In the genomic region with DNA sequence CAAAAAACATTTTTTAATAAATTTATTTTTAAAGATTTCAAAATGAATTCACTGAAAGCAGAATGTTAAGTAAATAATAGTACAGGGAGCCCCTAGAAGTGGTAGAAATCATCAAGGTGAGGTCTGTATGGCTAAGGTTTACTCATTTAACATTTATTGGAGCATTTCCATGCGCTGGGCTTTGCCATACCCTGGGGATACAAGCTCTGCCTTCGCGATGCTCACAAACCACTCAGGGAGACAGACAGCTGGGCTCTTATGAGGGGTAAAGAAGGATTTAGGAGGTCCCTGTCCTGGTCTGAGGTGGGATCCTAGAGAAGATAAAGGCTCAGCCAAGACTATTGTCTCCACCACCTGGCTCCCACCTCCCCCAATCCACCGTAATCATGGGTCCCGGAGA, we compare ENCODE assay signal across 18 cellular contexts. TPM values are rescaled to one million over a fixed set of nuclear protein-coding genes. Genes with fewer than 3 reads are reported as not detected.
DNase-seq lines count a peak whose midpoint lies in the region; ATAC-seq and TF ChIP-seq lines count a peak whose summit lies in the region.
"Had no signal": no experiment of that assay in that cellular context is flagged by ENCODE, and none has a peak within 500 bp of the region (broad histone marks: within the 10 kb centered on the region; RNA-seq: fewer than 3 reads in every experiment).

No MANE protein-coding gene starts in this region.

- peaks cover 13% of the 10 kb centered on the region; the same call in 1 of the 2 replicates for H3K79me2 ChIP-seq in SK-N-SH (ENCODE audit: insufficient read depth)

- no peak overlapping the region for H3K18ac ChIP-seq in mesenchymal stem cell (ENCODE audit: low read depth in 1 of 2, low read length in 2 of 2)

- TF ChIP-seq CTCF in SK-N-SH (IDR thresholded peaks at IDR 0.05) (no peak), WERI-Rb-1 (IDR thresholded peaks at IDR 0.05; ENCODE audit: low read depth, low read length) (no peak), right lobe of liver (IDR thresholded peaks at IDR 0.05) (no peak)

- no peak overlapping the region for H3K4me2 ChIP-seq in SK-N-SH
- no peak overlapping the region for H3K4me2 ChIP-seq in mesenchymal stem cell (ENCODE audit: low read length, poor library complexity, severe bottlenecking)

- 97% methylated on average over 3 of the region's 5 CpGs for WGBS in SK-N-SH (ENCODE audit: low lambda C conversion rate)
- WGBS in mesenchymal stem cell: 96% methylated on average over 5 of the region's 5 CpGs
- 100% methylated on average over 1 of the region's 5 CpGs for WGBS in right lobe of liver (ENCODE audit: insufficient coverage, low coverage, low lambda C conversion rate, missing lambda C conversion rate)

- CTCF ChIA-PET in SK-N-SH (lab: Yijun Ruan, JAX): interaction anchor here (1.1 to 2.2 kb wide), 2 partner anchors 32 to 209 kb away, joined by 3 to 11 read pairs; no protein-coding TSS in a partner anchor

- no peaks in the 10 kb centered on the region for H3K9me3 ChIP-seq in SK-N-SH
- H3K9me3 ChIP-seq in WERI-Rb-1 (ENCODE audit: severe bottlenecking): no peaks in the 10 kb centered on the region
- H3K9me3 ChIP-seq in mesenchymal stem cell (ENCODE audit: control insufficient read depth, low read length): no peaks in the 10 kb centered on the region
- no peaks in the 10 kb centered on the region for H3K9me3 ChIP-seq in right lobe of liver
- H3K9me3 ChIP-seq: BE2C, SJSA1 had no signal

- H3F3A ChIP-seq in SK-N-SH (replicated peaks; ENCODE audit: insufficient read depth): peaks cover 93% of the 10 kb centered on the region

- H2BK15ac ChIP-seq in mesenchymal stem cell (ENCODE audit: low read depth, poor library complexity, severe bottlenecking): no peak overlapping the region

- H3K27me3 ChIP-seq in SK-N-SH (ENCODE audit: insufficient read depth): no peaks in the 10 kb centered on the region
- no peaks in the 10 kb centered on the region for H3K27me3 ChIP-seq in WERI-Rb-1 (ENCODE audit: insufficient read depth, low read depth, severe bottlenecking)
- H3K27me3 ChIP-seq in mesenchymal stem cell (ENCODE audit: control insufficient read depth in 1 of 2, insufficient read depth in 1 of 2, low read length in 2 of 2): no peaks in the 10 kb centered on the region
- H3K27me3 ChIP-seq in right lobe of liver: no peaks in the 10 kb centered on the region
- H3K27me3 ChIP-seq: BE2C, SJSA1 had no signal

- peak overlapping the region; percentile 40 for H2AK5ac ChIP-seq in mesenchymal stem cell (ENCODE audit: low read length, severe bottlenecking)

- peaks cover 1% of the 10 kb centered on the region for H3K79me1 ChIP-seq in mesenchymal stem cell (replicated peaks; ENCODE audit: low read length, poor library complexity, severe bottlenecking)

- TF ChIP-seq EP300 in SK-N-SH (IDR thresholded peaks at IDR 0.05; ENCODE audit: borderline replicate concordance in 1 of 2, low read depth in 1 of 2, low read length in 1 of 2): no peak

- H3K36me3 ChIP-seq in SK-N-SH (replicated peaks in 1 of 2; ENCODE audit: control insufficient read depth in 1 of 2, insufficient read depth in 2 of 2, low read length in 1 of 2) (peaks cover 59 to 79% of the 10 kb centered on the region in 2 experiments), WERI-Rb-1 (no peaks in the 10 kb centered on the region), mesenchymal stem cell (ENCODE audit: control insufficient read depth in 1 of 2, insufficient read depth in 2 of 2, low read depth in 1 of 2, low read length in 2 of 2) (peaks cover 22 to 100% of the 10 kb centered on the region in 2 experiments), right lobe of liver (no peaks in the 10 kb centered on the region)

- H2AFZ ChIP-seq in SK-N-SH (ENCODE audit: low read depth) (no peak overlapping the region), mesenchymal stem cell (ENCODE audit: low read depth, low read length) (no peak overlapping the region)

- ATAC-seq in SK-N-SH treated with all-trans-retinoic acid at 6 μM for 48 hours (no peak), right lobe of liver (no peak)
- ATAC-seq: CD8-positive, alpha-beta T cell; HepG2 had no signal

- H3K14ac ChIP-seq in mesenchymal stem cell (ENCODE audit: low read length in 2 of 2): no peak overlapping the region

- H3K9ac ChIP-seq in SK-N-SH (no peak overlapping the region; the same call in 1 of the 2 replicates), mesenchymal stem cell (ENCODE audit: low read length) (peak overlapping the region; percentile 75)

- TF ChIP-seq RAD21 in SK-N-SH (IDR thresholded peaks at IDR 0.05; ENCODE audit: low read length): no peak

- H3K23ac ChIP-seq in mesenchymal stem cell (ENCODE audit: low read length in 2 of 2): no peak overlapping the region

- H2BK12ac ChIP-seq in mesenchymal stem cell (ENCODE audit: low read length in 2 of 2): peak overlapping the region in 1 of 2 experiments; percentile 84

- H3K4ac ChIP-seq in mesenchymal stem cell (ENCODE audit: low read depth in 1 of 2, low read length in 2 of 2): no peak overlapping the region

- no peaks in the 10 kb centered on the region for H3K9me2 ChIP-seq in SK-N-SH

- H2BK120ac ChIP-seq in mesenchymal stem cell (ENCODE audit: low read depth, low read length): no peak overlapping the region

- no peak overlapping the region for H4K91ac ChIP-seq in mesenchymal stem cell (ENCODE audit: low read length)

- H3K27ac ChIP-seq in SK-N-SH (ENCODE audit: low read depth in 2 of 2, low read length in 1 of 2) (peak overlapping the region; percentile 67 to 94), WERI-Rb-1 (peak overlapping the region; percentile 23), mesenchymal stem cell (ENCODE audit: low read length, poor library complexity, severe bottlenecking) (no peak overlapping the region), right lobe of liver (no peak overlapping the region)
- H3K27ac ChIP-seq: SJSA1 had no signal

- no peak overlapping the region for H3K4me3 ChIP-seq in SK-N-SH (ENCODE audit: low read depth in 2 of 2, low read length in 1 of 2)
- no peak overlapping the region for H3K4me3 ChIP-seq in WERI-Rb-1 (ENCODE audit: low read depth, low read length)
- no peak overlapping the region for H3K4me3 ChIP-seq in mesenchymal stem cell (ENCODE audit: insufficient read depth in 1 of 2, low read depth in 1 of 2, low read length in 2 of 2)
- no peak overlapping the region for H3K4me3 ChIP-seq in right lobe of liver
- H3K4me3 ChIP-seq: SJSA1 had no signal

- no peak overlapping the region for H2BK5ac ChIP-seq in mesenchymal stem cell (ENCODE audit: low read depth, low read length, poor library complexity, severe bottlenecking)

- H3K4me1 ChIP-seq in SK-N-SH (ENCODE audit: control insufficient read depth in 1 of 2, insufficient read depth in 2 of 2, low read depth in 1 of 2, low read length in 1 of 2): peaks cover 61 to 74% of the 10 kb centered on the region in 2 experiments
- peaks cover 27% of the 10 kb centered on the region for H3K4me1 ChIP-seq in mesenchymal stem cell (ENCODE audit: control insufficient read depth, insufficient read depth, low read depth, low read length)
- peaks cover 0 to 14% (median 2%) of the 10 kb centered on the region in 4 donors for H3K4me1 ChIP-seq in right lobe of liver

- no peak overlapping the region for H4K8ac ChIP-seq in mesenchymal stem cell (ENCODE audit: low read length)

- POLR2A ChIA-PET in SK-N-SH (lab: Yijun Ruan, JAX): no interaction called here

- TF ChIP-seq POLR2A in right lobe of liver (IDR thresholded peaks at IDR 0.05): no peak

- H4K20me1 ChIP-seq in SK-N-SH (ENCODE audit: insufficient read depth): no peaks in the 10 kb centered on the region

- intact Hi-C loops in right lobe of liver (cut with DNase I): no loop called here

- DNase-seq in SK-N-SH (no peak), WERI-Rb-1 (peak; percentile 41), mesenchymal stem cell (no peak), right lobe of liver (no peak), SHP77 treated with DMSO at 0.1 percent for 48 hours (lab: John Stamatoyannopoulos, UW) (no peak)
- DNase-seq in stimulated activated CD4-positive, alpha-beta T cell treated with anti-CD3 and anti-CD28 coated beads, Interleukin-15, amount 100 ng/mL, for 24 hours: no peak
- DNase-seq: BE2C; Calu3; CD8-positive, alpha-beta T cell; DMS79; KBM-7; NCI-H1105; NCI-H2107; NCI-H510A treated with DMSO at 0.1 percent for 48 hours; NCI-H774 had no signal

TF ChIP-seq in SK-N-SH, 30 proteins besides CTCF, POLR2A, EP300 and RAD21 (continues in another document):
- TF ChIP-seq, protein P1, sequence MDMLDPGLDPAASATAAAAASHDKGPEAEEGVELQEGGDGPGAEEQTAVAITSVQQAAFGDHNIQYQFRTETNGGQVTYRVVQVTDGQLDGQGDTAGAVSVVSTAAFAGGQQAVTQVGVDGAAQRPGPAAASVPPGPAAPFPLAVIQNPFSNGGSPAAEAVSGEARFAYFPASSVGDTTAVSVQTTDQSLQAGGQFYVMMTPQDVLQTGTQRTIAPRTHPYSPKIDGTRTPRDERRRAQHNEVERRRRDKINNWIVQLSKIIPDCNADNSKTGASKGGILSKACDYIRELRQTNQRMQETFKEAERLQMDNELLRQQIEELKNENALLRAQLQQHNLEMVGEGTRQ (IDR thresholded peaks at IDR 0.05; ENCODE audit: borderline replicate concordance, low read depth, low read length): no peak
- no peak for TF ChIP-seq GATA2 (CRISPR knock-in tag; IDR thresholded peaks at IDR 0.05)

TF ChIP-seq in SK-N-SH treated with all-trans-retinoic acid at 6 μM for 48 hours, 23 proteins besides CTCF, POLR2A, EP300 and RAD21 (continues in another document):
- no peak for TF ChIP-seq RARB (CRISPR knock-in tag; IDR thresholded peaks at IDR 0.05)
- TF ChIP-seq TOX (CRISPR knock-in tag; IDR thresholded peaks at IDR 0.05; ENCODE audit: borderline replicate concordance): no peak

RNA-seq across cellular contexts. Expression of gene LPCAT2, which starts 11.3 kb away (rescaled TPM):
- 9.1 and 14.5 TPM in 2 replicates for polyA plus RNA-seq in SK-N-SH (2012; rRNA removed)
- polyA plus RNA-seq in SK-N-SH (2012; cell fraction: cytosol; rRNA removed): 12.4 and 14.1 TPM in 2 replicates
- polyA plus RNA-seq in SK-N-SH (2012; cell fraction: nucleus; rRNA removed): 18.9 and 28.5 TPM in 2 replicates
- polyA plus RNA-seq in mesenchymal stem cell (2013, experiment 1 of 2): 12.2 TPM
- polyA plus RNA-seq in mesenchymal stem cell (2013, experiment 2 of 2): 13.0 TPM
- 1 to 10 TPM; 1.8 to 5.1 (median 2.7) TPM for total RNA-seq in right lobe of liver
- total RNA-seq: CD8-positive, alpha-beta T cell had no signal

RNA-seq across cellular contexts. Expression of gene MMP2, which starts 18.6 kb away (rescaled TPM):
- polyA plus RNA-seq in SK-N-SH (2012; rRNA removed): 963 and 1,101 TPM in 2 replicates
- polyA plus RNA-seq in SK-N-SH (2012; cell fraction: cytosol; rRNA removed): 657 and 848 TPM in 2 replicates
- 471 and 582 TPM in 2 replicates for polyA plus RNA-seq in SK-N-SH (2012; cell fraction: nucleus; rRNA removed)
- polyA plus RNA-seq in mesenchymal stem cell (2013, experiment 1 of 2): 290 TPM
- polyA plus RNA-seq in mesenchymal stem cell (2013, experiment 2 of 2): 285 TPM
- 10 to 100 TPM in 2 of 6 experiments, 1 to 10 TPM in 4; 4.8 to 13.2 (median 6.7) TPM for total RNA-seq in right lobe of liver
- total RNA-seq: Calu3; CD8-positive, alpha-beta T cell had no signal

Comparison
In these comparisons a context has a peak if more than half of its experiments do, and no peak if none do; other contexts are left out.
1. H3K27ac ChIP-seq: peak in SK-N-SH (2 of 2) and WERI-Rb-1 (single experiment); none in mesenchymal stem cell (single experiment) and right lobe of liver (0 of 3).